Comparison of ENCODE assay signal across 8 cellular contexts in the genomic region with DNA sequence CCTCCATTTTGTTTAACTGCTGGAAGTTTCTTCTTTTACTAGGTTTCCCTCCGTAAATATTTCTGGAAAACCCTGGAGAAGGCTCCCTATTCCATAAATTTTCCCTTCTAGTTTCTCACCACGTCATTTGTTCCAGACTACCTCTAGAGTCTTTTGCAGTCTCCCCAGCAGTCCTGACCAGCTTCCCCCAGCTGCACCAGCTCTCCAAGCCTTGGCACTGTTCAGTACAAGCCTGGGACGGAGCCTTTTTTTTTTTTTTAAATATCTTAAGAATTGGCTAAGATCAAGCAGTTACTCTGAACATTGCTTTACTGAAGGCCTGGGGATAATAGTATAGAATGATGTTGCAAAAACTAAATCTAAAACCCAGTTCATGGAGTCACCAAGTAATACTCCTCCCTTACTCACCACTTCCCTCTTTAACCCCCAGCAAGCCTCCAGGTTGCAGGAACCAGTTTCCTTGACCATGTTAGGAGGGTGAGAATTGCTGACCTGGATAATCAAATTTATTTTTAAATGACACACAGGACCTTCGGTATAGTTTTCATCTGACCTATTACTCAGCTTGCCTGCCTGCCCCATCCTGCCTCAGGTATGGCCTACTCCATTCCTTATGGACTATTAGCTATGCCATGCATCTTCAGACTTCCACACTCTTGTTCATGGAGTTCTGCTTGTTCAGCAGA. TPM values are rescaled to one million over a fixed set of nuclear protein-coding genes. Genes with fewer than 3 reads are reported as not detected.
A peak's percentile ranks its signal among the peaks of the same experiment; 100 is the strongest.
DNase-seq lines count a peak whose midpoint lies in the region; ATAC-seq and TF ChIP-seq lines count a peak whose summit lies in the region.

No MANE protein-coding gene starts in this region.

- H3K9ac ChIP-seq in GM23248 (peak overlapping the region; percentile 86), smooth muscle cell (ENCODE audit: low read depth) (no peak overlapping the region)

- TF ChIP-seq POLR2A in gastroesophageal sphincter (IDR thresholded peaks at IDR 0.05) = no peak

- peaks cover 35 to 56% (median 42%) of the 10 kb centered on the region in 3 donors for H3K4me1 Mint-ChIP-seq in CD8-positive, alpha-beta memory T cell

- peaks cover 0 to 3% (median 0%) of the 10 kb centered on the region in 5 donors for H3K9me3 Mint-ChIP-seq in CD8-positive, alpha-beta memory T cell

- peak overlapping the region; percentile 98 for H2AFZ ChIP-seq in GM23248
- H2AFZ ChIP-seq in smooth muscle cell (ENCODE audit: low read depth) = peak overlapping the region; percentile 86

- H3K79me2 ChIP-seq in GM23248 (ENCODE audit: insufficient read depth) (no peaks in the 10 kb centered on the region), smooth muscle cell (ENCODE audit: low read depth) (no peaks in the 10 kb centered on the region)

- WGBS in GM23248 (ENCODE audit: low coverage in 1 of 2, low lambda C conversion rate in 2 of 2, missing lambda C conversion rate in 2 of 2), 2 experiments = 29 to 34% methylated on average over 4 of the region's 4 CpGs
- WGBS in gastroesophageal sphincter (ENCODE audit: low coverage in 1 of 2), 2 donors = 37 to 90% methylated on average over 1 to 4 of the region's 4 CpGs
- WGBS in smooth muscle cell (ENCODE audit: low lambda C conversion rate) = 90% methylated on average over 4 of the region's 4 CpGs

- H3K36me3 ChIP-seq in CD8-positive, alpha-beta memory T cell (ENCODE audit: insufficient read depth, low read length) = peaks cover 13% of the 10 kb centered on the region
- H3K36me3 ChIP-seq in GM23248 (ENCODE audit: low read depth) = no peaks in the 10 kb centered on the region
- H3K36me3 ChIP-seq in gastroesophageal sphincter = peaks cover 0 to 25% of the 10 kb centered on the region in 2 donors
- no peaks in the 10 kb centered on the region for H3K36me3 ChIP-seq in smooth muscle cell (ENCODE audit: low read depth)

- TF ChIP-seq EP300 in gastroesophageal sphincter (IDR thresholded peaks at IDR 0.05) = no peak

- no peaks in the 10 kb centered on the region for H3K9me2 ChIP-seq in GM23248 (ENCODE audit: insufficient read depth)

- TF ChIP-seq CTCF in gastroesophageal sphincter (IDR thresholded peaks at IDR 0.05) (no peak), smooth muscle cell (IDR thresholded peaks at IDR 0.05; ENCODE audit: borderline replicate concordance, insufficient read depth, poor library complexity, severe bottlenecking) (no peak)

- H3K36me3 Mint-ChIP-seq in CD8-positive, alpha-beta memory T cell = peaks cover 23 to 53% (median 45%) of the 10 kb centered on the region in 3 donors

- H3K4me1 ChIP-seq in CD8-positive, alpha-beta memory T cell (ENCODE audit: insufficient read depth, low read length) = peaks cover 22% of the 10 kb centered on the region
- H3K4me1 ChIP-seq in GM23248 (ENCODE audit: insufficient read depth) (peaks cover 6% of the 10 kb centered on the region), gastroesophageal sphincter (peaks cover 0 to 21% (median 11%) of the 10 kb centered on the region in 3 donors), smooth muscle cell (ENCODE audit: low read depth) (no peaks in the 10 kb centered on the region)

- peak overlapping the region; percentile 80 for H3K27ac ChIP-seq in CD8-positive, alpha-beta memory T cell (ENCODE audit: low read depth, low read length)
- H3K27ac ChIP-seq in GM23248 (peak overlapping the region; percentile 70), gastroesophageal sphincter (peak overlapping the region; percentile 81 to 85 (median 83)), smooth muscle cell (ENCODE audit: low read depth) (no peak overlapping the region)

- POLR2A ChIA-PET in CD8-positive, alpha-beta memory T cell (lab: Charles Lee) = interaction anchor here (0.5 to 0.6 kb wide), 2 partner anchors 368 to 1796 kb away, joined by 4 read pairs; no protein-coding TSS in a partner anchor

- peak overlapping the region; percentile 97 to 100 (median 98) for H3K4me3 Mint-ChIP-seq in CD8-positive, alpha-beta memory T cell

- peak overlapping the region; percentile 91 to 100 (median 99) for H3K27ac Mint-ChIP-seq in CD8-positive, alpha-beta memory T cell

- DNase-seq in CD8-positive, alpha-beta memory T cell = peak in 1 of 5 donors; percentile 5
- DNase-seq in GM23248 (peak; percentile 41), SK-MEL-5 (ENCODE audit: low read depth, low spot score) (peak; percentile 8), smooth muscle cell (lab: John Stamatoyannopoulos, UW; ENCODE audit: unreplicated experiment) (no peak), RKO (ENCODE audit: low spot score) (no peak), KBM-7 (no peak), DMS153 treated with DMSO at 0.1 percent for 48 hours (lab: John Stamatoyannopoulos, UW; ENCODE audit: unreplicated experiment) (no peak)

- H4K20me1 ChIP-seq in GM23248 (ENCODE audit: insufficient read depth) (no peaks in the 10 kb centered on the region), smooth muscle cell (ENCODE audit: low read depth) (no peaks in the 10 kb centered on the region)

- peaks cover 0 to 2% of the 10 kb centered on the region in 2 donors for H3K27me3 Mint-ChIP-seq in CD8-positive, alpha-beta memory T cell

- peak; percentile 45 for ATAC-seq in gastroesophageal sphincter

- in situ Hi-C loops in GM23248 (cut with MboI) (no loop called here), SK-MEL-5 (cut with HindIII; ENCODE audit: low pct_unique_long_range_greater_than_20kb, low sequenced_read_pairs) (no loop called here), KBM-7 (cut with MboI; ENCODE audit: low pct_unique_long_range_greater_than_20kb, low sequenced_read_pairs) (no loop called here)

- H3K9me3 ChIP-seq in CD8-positive, alpha-beta memory T cell (ENCODE audit: low read length) = no peaks in the 10 kb centered on the region
- H3K9me3 ChIP-seq in GM23248 (ENCODE audit: low read depth) = no peaks in the 10 kb centered on the region
- no peaks in the 10 kb centered on the region for H3K9me3 ChIP-seq in gastroesophageal sphincter
- H3K9me3 ChIP-seq in smooth muscle cell (replicated peaks; ENCODE audit: low read depth) = no peaks in the 10 kb centered on the region

- H3K4me3 ChIP-seq in CD8-positive, alpha-beta memory T cell (ENCODE audit: low read length) = peak overlapping the region; percentile 73
- H3K4me3 ChIP-seq in GM23248 (peak overlapping the region; percentile 72), gastroesophageal sphincter (peak overlapping the region; percentile 54 to 75), smooth muscle cell (peak overlapping the region; percentile 22)

- no peaks in the 10 kb centered on the region for H3K27me3 ChIP-seq in CD8-positive, alpha-beta memory T cell (ENCODE audit: insufficient read depth, low read length, poor library complexity, severe bottlenecking)
- H3K27me3 ChIP-seq in GM23248 (replicated peaks; ENCODE audit: insufficient read depth) (no peaks in the 10 kb centered on the region), gastroesophageal sphincter (no peaks in the 10 kb centered on the region), smooth muscle cell (ENCODE audit: low read depth) (no peaks in the 10 kb centered on the region)

- H3K4me2 ChIP-seq in GM23248 (ENCODE audit: unreplicated experiment) = peak overlapping the region; percentile 90
- H3K4me2 ChIP-seq in smooth muscle cell = peak overlapping the region; percentile 73

- H3F3A ChIP-seq in GM23248 (ENCODE audit: insufficient read depth) (no peaks in the 10 kb centered on the region), smooth muscle cell (ENCODE audit: low read depth) (no peaks in the 10 kb centered on the region)

- CTCF ChIA-PET in CD8-positive, alpha-beta memory T cell (lab: Charles Lee) = interaction anchor here (1.0 to 1.7 kb wide), 2 partner anchors 229 to 370 kb away, joined by 4 to 6 read pairs; partner anchors contain the start of gene RPL39L

RNA-seq across cellular contexts. Expression of gene RTP4, which starts 0.7 kb away (rescaled TPM):
- 1 to 10 TPM; 2.4 to 3.1 TPM for total RNA-seq in CD8-positive, alpha-beta memory T cell
- polyA plus RNA-seq in CD8-positive, alpha-beta memory T cell = 12.9 TPM
- 1.4 and 1.9 TPM in 2 replicates for total RNA-seq in GM23248 (2014; rRNA removed; shearing (Covaris generic))
- polyA plus RNA-seq in GM23248 (2016; fragmentation: Nextera tagmentation; extraction: Ambion mirVana) (0.19 and 0.48 TPM in 2 replicates), smooth muscle cell (0.53 TPM in 1 of 2 replicates, not detected in the other)
- total RNA-seq in SK-MEL-5 (2014; rRNA removed; shearing (Covaris generic)) = 8.2 and 10.8 TPM in 2 replicates
- 3.8 and 5.4 TPM in 2 replicates for polyA plus RNA-seq in SK-MEL-5 (2015; cell fraction: cytosol; rRNA removed)
- 1.7 and 3.4 TPM in 2 replicates for polyA plus RNA-seq in SK-MEL-5 (2015; cell fraction: nucleus; rRNA removed)
- total RNA-seq in gastroesophageal sphincter (1 to 10 TPM in 2 of 4 donors, under 1 TPM in 2; 0.32 to 3.0 (median 0.91) TPM), smooth muscle cell (not detected in 2 replicates)

Comparison
In these comparisons a context has a peak if more than half of its experiments do, and no peak if none do; other contexts are left out.
1. DNase-seq: peak in GM23248 (single experiment) and SK-MEL-5 (single experiment); none in smooth muscle cell (single experiment), RKO (single experiment), KBM-7 (single experiment) and DMS153 treated with DMSO at 0.1 percent for 48 hours (single experiment).
2. H3K4me3 ChIP-seq: peak in every context shown above with its lines; median percentile 73 in CD8-positive, alpha-beta memory T cell; 72 in GM23248; 64 in gastroesophageal sphincter; 22 in smooth muscle cell.